21 cellular contexts compared by ENCODE assay signal in the genomic region with DNA sequence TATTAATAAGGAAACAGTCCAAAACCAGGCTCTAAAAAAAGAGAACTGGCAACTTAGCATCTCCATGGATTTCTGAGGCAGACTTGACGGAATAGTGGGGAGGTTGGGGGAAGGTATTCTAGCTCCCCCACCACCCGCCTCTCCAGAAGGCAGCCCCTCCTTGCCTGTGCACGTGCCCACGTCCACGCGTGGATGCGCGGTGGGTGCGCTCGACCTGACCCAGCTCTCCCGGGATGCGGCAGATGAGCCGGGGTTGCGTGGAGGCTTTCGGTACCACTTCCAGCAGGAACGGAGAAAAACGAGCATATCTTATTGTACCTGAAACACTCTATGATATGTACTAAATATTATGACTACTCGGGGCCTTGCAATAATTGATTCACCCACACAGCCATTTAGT.
"Had no signal": no experiment of that assay in that cellular context is flagged by ENCODE, and none has a peak within 500 bp of the region (broad histone marks: within the 10 kb centered on the region; RNA-seq: fewer than 3 reads in every experiment).

No MANE protein-coding gene starts in this region.

- H3K4me1 Mint-ChIP-seq: naive thymus-derived CD4-positive, alpha-beta T cell; nephron progenitor cell had no signal

- H3K36me3 Mint-ChIP-seq: type B pancreatic cell had no signal

- H3K4me3 ChIP-seq: coronary artery, dorsolateral prefrontal cortex, heart left ventricle, ovary, right atrium auricular region, sigmoid colon, skin epidermis had no signal

- H3K27me3 ChIP-seq: ovary, right atrium auricular region had no signal

- H3K4me1 ChIP-seq: heart left ventricle, right atrium auricular region, sigmoid colon had no signal

- FAIRE-seq: endometrium, frontal cortex, islet of Langerhans, urothelium cell line had no signal

- ATAC-seq: esophagus mucosa; heart left ventricle; naive thymus-derived CD4-positive, alpha-beta T cell had no signal

- H3K27ac ChIP-seq: coronary artery, heart left ventricle, ovary, right atrium auricular region, sigmoid colon, skin epidermis had no signal

- DNase-seq: dorsolateral prefrontal cortex; effector CD8-positive, alpha-beta T cell; heart left ventricle; hippocampal formation; kidney glomerular epithelial cell; mesendoderm; naive thymus-derived CD4-positive, alpha-beta T cell; nephron progenitor cell; ovary; sigmoid colon; stimulated activated CD4-positive, alpha-beta T cell treated with anti-CD3 and anti-CD28 coated beads, Interleukin-12 subunit alpha, Interleukin-12 subunit beta, amount 100 ng/mL, for 4 hours; stimulated activated naive CD4-positive, alpha-beta T cell treated with Interleukin-2 at 50 U/mL for 16 hours had no signal

- H3K27ac Mint-ChIP-seq: naive thymus-derived CD4-positive, alpha-beta T cell; nephron progenitor cell; type B pancreatic cell had no signal

- H3K36me3 ChIP-seq: heart left ventricle, ovary, right atrium auricular region, sigmoid colon had no signal

- H3K9me3 Mint-ChIP-seq: type B pancreatic cell had no signal

- H3K9me3 ChIP-seq: ovary, right atrium auricular region, sigmoid colon had no signal

- H3K4me3 Mint-ChIP-seq: naive thymus-derived CD4-positive, alpha-beta T cell; nephron progenitor cell; type B pancreatic cell had no signal
